Comparison of ENCODE assay signal across 12 cellular contexts in genomic region chr5:172149073-172149472, GRCh38. TPM values are rescaled to one million over a fixed set of nuclear protein-coding genes. Genes with fewer than 3 reads are reported as not detected.
DNase-seq lines count a peak whose midpoint lies in the region; ATAC-seq and TF ChIP-seq lines count a peak whose summit lies in the region.
"Had no signal": no experiment of that assay in that cellular context is flagged by ENCODE, and none has a peak within 500 bp of the region (broad histone marks: within the 10 kb centered on the region; RNA-seq: fewer than 3 reads in every experiment).

No MANE protein-coding gene starts in this region.

- H3K4me1 ChIP-seq in BLaER1 (peaks cover 83% of the 10 kb centered on the region), GM23248 (ENCODE audit: insufficient read depth) (peaks cover 10% of the 10 kb centered on the region; the same call in 1 of the 2 replicates), mesodermal cell (ENCODE audit: control insufficient read depth, insufficient read depth, low read length, poor library complexity, severe bottlenecking) (peaks cover 30% of the 10 kb centered on the region)

- no peaks in the 10 kb centered on the region for H3K9me2 ChIP-seq in GM23248 (ENCODE audit: insufficient read depth)

- peaks cover 97% of the 10 kb centered on the region for H4K20me1 ChIP-seq in BLaER1
- no peaks in the 10 kb centered on the region for H4K20me1 ChIP-seq in GM23248 (ENCODE audit: insufficient read depth)

- no peaks in the 10 kb centered on the region for H3F3A ChIP-seq in GM23248 (ENCODE audit: insufficient read depth)

- no peak for TF ChIP-seq CTCF in astrocyte of the spinal cord (IDR thresholded peaks at IDR 0.05; ENCODE audit: low read depth, low read length)

- H3K9ac ChIP-seq in BLaER1 (no peak overlapping the region), GM23248 (peak overlapping the region; percentile 52)

- in situ Hi-C loops in GM23248 (cut with MboI) (no loop called here), astrocyte of the spinal cord (cut with HindIII; ENCODE audit: low sequenced_read_pairs) (no loop called here)

- DNase-seq in GM23248: peak; percentile 84
- DNase-seq in astrocyte of the spinal cord (ENCODE audit: low read depth, low spot score): peak; percentile 56
- no peak for DNase-seq in Kasumi-1 (lab: John Stamatoyannopoulos, UW)
- DNase-seq in cerebellar cortex (ENCODE audit: low spot score): no peak
- DNase-seq: naive B cell, small intestine had no signal

- H3K9me3 ChIP-seq in BLaER1 (no peaks in the 10 kb centered on the region), GM23248 (ENCODE audit: low read depth) (no peaks in the 10 kb centered on the region), mesodermal cell (ENCODE audit: control insufficient read depth, low read length) (no peaks in the 10 kb centered on the region)

- peak overlapping the region; percentile 27; the same call in 1 of the 2 replicates for H3K27ac ChIP-seq in BLaER1
- peak overlapping the region; percentile 81 for H3K27ac ChIP-seq in GM23248
- peak overlapping the region; percentile 72 for H3K27ac ChIP-seq in mesodermal cell (ENCODE audit: low read depth, low read length, severe bottlenecking)

- H3K79me2 ChIP-seq in GM23248 (ENCODE audit: insufficient read depth): peaks cover 93% of the 10 kb centered on the region

- peaks cover 73% of the 10 kb centered on the region for H3K36me3 ChIP-seq in BLaER1
- peaks cover 3% of the 10 kb centered on the region; the same call in 1 of the 2 replicates for H3K36me3 ChIP-seq in GM23248 (ENCODE audit: low read depth)
- H3K36me3 ChIP-seq in mesodermal cell (ENCODE audit: control insufficient read depth, insufficient read depth, low read length): peaks cover 38% of the 10 kb centered on the region

- no peak for ATAC-seq in GM19324 (IDR thresholded peaks at IDR 0.05; ENCODE audit: low FRiP score, unreplicated experiment)
- no peak for ATAC-seq in GM18861 (IDR thresholded peaks at IDR 0.05; ENCODE audit: unreplicated experiment)

- 57 to 62% methylated on average over 3 of the region's 3 CpGs for WGBS in GM23248 (ENCODE audit: low coverage in 1 of 2, low lambda C conversion rate in 2 of 2, missing lambda C conversion rate in 2 of 2), 2 experiments
- 100% methylated on average over 1 of the region's 3 CpGs; no CpG with 5 or more reads in 1 of the 2 experiments for WGBS in mesodermal cell (ENCODE audit: insufficient coverage in 2 of 2), 2 experiments

- H3K4me2 ChIP-seq in BLaER1 (no peak overlapping the region), GM23248 (ENCODE audit: unreplicated experiment) (no peak overlapping the region)

- no peak overlapping the region for H3K4me3 ChIP-seq in BLaER1
- no peak overlapping the region for H3K4me3 ChIP-seq in GM23248
- H3K4me3 ChIP-seq in astrocyte of the spinal cord (ENCODE audit: low read depth, low read length): no peak overlapping the region
- H3K4me3 ChIP-seq in mesodermal cell (ENCODE audit: extremely low read depth, insufficient read depth, low read length, poor library complexity, severe bottlenecking): no peak overlapping the region

- no peak overlapping the region for H2AFZ ChIP-seq in GM23248

- H3K27me3 ChIP-seq in BLaER1 (no peaks in the 10 kb centered on the region), GM23248 (replicated peaks; ENCODE audit: insufficient read depth) (no peaks in the 10 kb centered on the region)

RNA-seq across cellular contexts. Expression of gene STK10, which starts 39.0 kb away (rescaled TPM):
- total RNA-seq in GM23248 (2014; rRNA removed; shearing (Covaris generic)): 21.8 and 28.9 TPM in 2 replicates
- 19.3 and 21.2 TPM in 2 replicates for polyA plus RNA-seq in GM23248 (2016; fragmentation: Nextera tagmentation; extraction: Ambion mirVana)
- polyA plus RNA-seq in mesodermal cell (2013, experiment 1 of 2): 21.5 TPM
- polyA plus RNA-seq in mesodermal cell (2013, experiment 2 of 2): 18.8 TPM

RNA-seq across cellular contexts. Expression of gene EFCAB9, which starts 44.9 kb away (rescaled TPM):
- total RNA-seq in GM23248 (2014; rRNA removed; shearing (Covaris generic)): not detected in 2 replicates
- polyA plus RNA-seq in GM23248 (2016; fragmentation: Nextera tagmentation; extraction: Ambion mirVana): not detected in 2 replicates
- not detected for polyA plus RNA-seq in mesodermal cell (2013, experiment 1 of 2)
- not detected for polyA plus RNA-seq in mesodermal cell (2013, experiment 2 of 2)
- total RNA-seq: SK-MEL-5 had no signal
- polyA plus RNA-seq: adipose tissue, small intestine had no signal

Comparison
In these comparisons a context has a peak if more than half of its experiments do, and no peak if none do; other contexts are left out.
1. H3K27ac ChIP-seq: peak in every context shown above with its lines; median percentile 81 in GM23248; 72 in mesodermal cell; 27 in BLaER1.
2. DNase-seq: peak in GM23248 (single experiment) and astrocyte of the spinal cord (single experiment); none in Kasumi-1 (0 of 2) and cerebellar cortex (single experiment).